In the genomic region with DNA sequence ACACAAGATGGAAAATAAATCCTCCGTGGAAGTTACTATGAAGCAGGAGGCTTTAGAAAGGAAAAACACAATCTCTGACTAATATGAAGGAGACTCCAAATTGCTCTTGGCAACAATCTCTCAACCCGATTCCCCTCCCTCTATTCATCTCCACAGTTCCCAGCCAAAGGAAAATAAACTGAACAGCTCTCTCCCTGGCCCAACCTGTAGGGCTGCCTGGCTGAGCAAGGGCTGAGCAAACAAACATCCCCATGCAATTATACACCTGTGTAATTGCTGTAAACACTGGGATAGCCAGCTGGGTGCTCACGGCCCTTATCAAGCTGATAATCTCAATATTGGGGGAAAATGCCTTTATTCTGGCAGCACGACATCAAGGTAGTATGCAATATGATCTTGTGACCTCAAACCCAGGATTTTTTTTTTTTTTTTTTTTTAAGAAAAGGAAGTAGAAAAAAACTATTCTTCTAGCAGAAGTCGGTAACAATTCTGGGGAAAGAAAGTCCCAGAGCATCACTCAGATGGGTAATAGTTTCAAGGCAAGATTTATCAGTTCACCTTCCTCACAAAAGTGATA, we compare ENCODE assay signal across 11 cellular contexts.
DNase-seq lines count a peak whose midpoint lies in the region; ATAC-seq and TF ChIP-seq lines count a peak whose summit lies in the region.
"Had no signal": no experiment of that assay in that cellular context is flagged by ENCODE, and none has a peak within 500 bp of the region (broad histone marks: within the 10 kb centered on the region; RNA-seq: fewer than 3 reads in every experiment).

No MANE protein-coding gene starts in this region.

- DNase-seq in NCI-H1092 treated with DMSO at 0.1 percent for 48 hours (lab: John Stamatoyannopoulos, UW) (peak; percentile 98), NCI-H526 treated with DMSO at 0.1 percent for 48 hours (lab: John Stamatoyannopoulos, UW) (peak; percentile 77), esophagus squamous epithelium (lab: John Stamatoyannopoulos, UW) (no peak), thyroid gland (peak; percentile 66 to 71), UCSD-AML1 (lab: John Stamatoyannopoulos, UW; ENCODE audit: unreplicated experiment) (no peak), neuronal stem cell (ENCODE audit: low spot score) (no peak)
- DNase-seq in activated CD8-positive, alpha-beta memory T cell treated with anti-CD3 and anti-CD28 coated beads, Interleukin-2, amount 50 U/mL, for 48 hours: no peak
- DNase-seq: foreskin melanocyte; GF-D8; naive thymus-derived CD4-positive, alpha-beta T cell had no signal

- H2BK15ac ChIP-seq in neuronal stem cell (ENCODE audit: low read length): no peak overlapping the region

- H3K4me3 ChIP-seq in esophagus squamous epithelium (peak overlapping the region in 1 of 4 donors; percentile 88), thyroid gland (replicated peaks in 1 of 3) (no peak overlapping the region), neuronal stem cell (ENCODE audit: low read length in 2 of 2) (no peak overlapping the region)

- H3K4me2 ChIP-seq in neuronal stem cell (ENCODE audit: insufficient read depth, low read length, poor library complexity, severe bottlenecking): no peak overlapping the region

- peak in 2 of 4 donors; percentile 21 to 24 for TF ChIP-seq POLR2A in esophagus squamous epithelium (IDR thresholded peaks at IDR 0.05)
- no peak for TF ChIP-seq POLR2A in thyroid gland (IDR thresholded peaks at IDR 0.05)

- no peaks in the 10 kb centered on the region for H3K79me1 ChIP-seq in neuronal stem cell (ENCODE audit: low read depth, low read length)

- H3K14ac ChIP-seq in neuronal stem cell (ENCODE audit: low read length): no peak overlapping the region

- H3K27me3 ChIP-seq in esophagus squamous epithelium (peaks cover 0 to 20% (median 0%) of the 10 kb centered on the region in 4 donors), thyroid gland (no peaks in the 10 kb centered on the region), neuronal stem cell (ENCODE audit: control insufficient read depth in 3 of 3, insufficient read depth in 3 of 3, low read depth in 1 of 3, low read length in 3 of 3) (peaks cover 15 to 68% (median 44%) of the 10 kb centered on the region in 3 experiments)

- TF ChIP-seq CTCF in esophagus squamous epithelium (IDR thresholded peaks at IDR 0.05): peak in 3 of 6 experiments; percentile 17 to 40 (median 33)
- TF ChIP-seq CTCF in thyroid gland (IDR thresholded peaks at IDR 0.05): peak in 3 of 6 experiments; percentile 32 to 39 (median 32)

- H4K8ac ChIP-seq in neuronal stem cell (ENCODE audit: low read depth, low read length): no peak overlapping the region

- peaks cover 25 to 100% (median 45%) of the 10 kb centered on the region in 3 donors for H3K4me1 ChIP-seq in esophagus squamous epithelium
- peaks cover 27 to 51% of the 10 kb centered on the region in 2 donors for H3K4me1 ChIP-seq in thyroid gland
- peaks cover 0 to 7% of the 10 kb centered on the region in 2 donors for H3K4me1 ChIP-seq in neuronal stem cell (ENCODE audit: control insufficient read depth in 2 of 2, insufficient read depth in 1 of 2, low read depth in 1 of 2, low read length in 2 of 2)

- no peaks in the 10 kb centered on the region for H3K36me3 ChIP-seq in esophagus squamous epithelium
- no peaks in the 10 kb centered on the region for H3K36me3 ChIP-seq in thyroid gland
- H3K36me3 ChIP-seq in neuronal stem cell (replicated peaks in 1 of 2; ENCODE audit: control insufficient read depth in 2 of 2, insufficient read depth in 2 of 2, low read length in 2 of 2): no peaks in the 10 kb centered on the region

- H3K9me3 ChIP-seq in esophagus squamous epithelium: no peaks in the 10 kb centered on the region
- no peaks in the 10 kb centered on the region for H3K9me3 ChIP-seq in thyroid gland
- H3K9me3 ChIP-seq in neuronal stem cell (replicated peaks in 1 of 2; ENCODE audit: control insufficient read depth in 2 of 2, insufficient read depth in 1 of 2, low read depth in 1 of 2, low read length in 2 of 2): no peaks in the 10 kb centered on the region

- H3K23ac ChIP-seq in neuronal stem cell (ENCODE audit: low read depth, low read length, poor library complexity): no peak overlapping the region

- H2AFZ ChIP-seq in neuronal stem cell (ENCODE audit: low read length): no peak overlapping the region

- H2BK120ac ChIP-seq in neuronal stem cell (ENCODE audit: low read depth, low read length): no peak overlapping the region

- no peak overlapping the region for H3K18ac ChIP-seq in neuronal stem cell (ENCODE audit: low read length)

- no peak overlapping the region for H2BK12ac ChIP-seq in neuronal stem cell (ENCODE audit: low read length)

- intact Hi-C loops in esophagus squamous epithelium (cut with DNase I): no loop called here
- intact Hi-C loops in thyroid gland (cut with DNase I): loop anchor here (10.0 kb wide), 1 partner anchor 89 kb away; no protein-coding TSS in a partner anchor

- 8 to 22% methylated on average over 5 of the region's 5 CpGs for WGBS in esophagus squamous epithelium, 2 donors
- 15 to 17% methylated on average over 5 of the region's 5 CpGs for WGBS in thyroid gland, 2 donors
- WGBS in neuronal stem cell (ENCODE audit: extremely low coverage in 2 of 2, insufficient read length in 2 of 2, insufficient replicate concordance in 1 of 2), 2 donors: no CpG with 5 or more reads among the region's 5 CpGs

- no peak for ATAC-seq in GM18873 (IDR thresholded peaks at IDR 0.05; ENCODE audit: low FRiP score, unreplicated experiment)
- ATAC-seq: naive thymus-derived CD4-positive, alpha-beta T cell had no signal

- no peak overlapping the region for H2BK5ac ChIP-seq in neuronal stem cell (ENCODE audit: low read length)

- no peak overlapping the region for H4K91ac ChIP-seq in neuronal stem cell (ENCODE audit: low read depth, low read length, poor library complexity)

- H3K9ac ChIP-seq in neuronal stem cell (ENCODE audit: low read depth, low read length, poor library complexity): no peak overlapping the region

- no peak overlapping the region for H2AK5ac ChIP-seq in neuronal stem cell (ENCODE audit: low read depth, low read length)

- no peak overlapping the region for H3K4ac ChIP-seq in neuronal stem cell (ENCODE audit: low read length)

- H3K27ac ChIP-seq in esophagus squamous epithelium (peak overlapping the region; percentile 83 to 97 (median 91)), thyroid gland (peak overlapping the region in 2 of 3 donors; percentile 35 to 63), neuronal stem cell (replicated peaks; ENCODE audit: low read length) (no peak overlapping the region)

Comparison
In these comparisons a context has a peak if more than half of its experiments do, and no peak if none do; other contexts are left out.
1. DNase-seq: peak in NCI-H1092 treated with DMSO at 0.1 percent for 48 hours (single experiment), NCI-H526 treated with DMSO at 0.1 percent for 48 hours (single experiment) and thyroid gland (2 of 2); none in esophagus squamous epithelium (single experiment), UCSD-AML1 (single experiment), neuronal stem cell (single experiment) and activated CD8-positive, alpha-beta memory T cell treated with anti-CD3 and anti-CD28 coated beads, Interleukin-2, amount 50 U/mL, for 48 hours (single experiment).